Comparison of ENCODE assay signal across 38 cellular contexts in genomic region chr20:21698494-21699215, GRCh38. TPM values are rescaled to one million over a fixed set of nuclear protein-coding genes. Genes with fewer than 3 reads are reported as not detected.
"Had no signal": no experiment of that assay in that cellular context is flagged by ENCODE, and none has a peak within 500 bp of the region (broad histone marks: within the 10 kb centered on the region; RNA-seq: fewer than 3 reads in every experiment).

No MANE protein-coding gene starts in this region.

- H3K4me3 Mint-ChIP-seq: activated B cell treated with CpG ODN at 0.5 μM for 24 hours; activated CD8-positive, alpha-beta memory T cell treated with anti-CD3 and anti-CD28 coated beads, Interleukin-2, amount 10 ng/mL, durations not matched to agents 7 days and 5 days; activated CD8-positive, alpha-beta T cell treated with anti-CD3 and anti-CD28 coated beads, Interleukin-2, amount 10 ng/mL, durations not matched to agents 7 days and 5 days; activated naive CD4-positive, alpha-beta T cell treated with anti-CD3 and anti-CD28 coated beads for 36 hours; activated naive CD4-positive, alpha-beta T cell treated with anti-CD3 and anti-CD28 coated beads, Interleukin-2, amount 50 U/mL, for 24 hours; activated naive CD8-positive, alpha-beta T cell treated with anti-CD3 and anti-CD28 coated beads for 36 hours; activated naive CD8-positive, alpha-beta T cell treated with anti-CD3 and anti-CD28 coated beads, Interleukin-2, amount 50 U/mL, for 24 hours; activated T-helper 1 cell treated with anti-CD3 and anti-CD28 coated beads, Interleukin-12 subunit alpha, Interleukin-12 subunit beta, Interleukin-2, Interleukin-4 antibody, amounts not matched to agents 30 ng/mL and 10 ng/mL and 1 ng/mL, durations not matched to agents 14 hours and 24 hours and 36 hours; effector memory CD8-positive, alpha-beta T cell; T-helper 17 cell; T-helper 2 cell treated with Interferon-gamma antibody and Interleukin-4, amounts not matched to agents 5 μg/mL and 100 μg/mL, for 36 hours had no signal

- H3K27ac ChIP-seq: adrenal gland, body of pancreas, esophagus muscularis mucosa, foreskin keratinocyte, gastrocnemius medialis, WERI-Rb-1 had no signal

- H3K4me1 Mint-ChIP-seq: activated B cell treated with CpG ODN at 0.5 μM for 24 hours; activated CD8-positive, alpha-beta memory T cell treated with anti-CD3 and anti-CD28 coated beads, Interleukin-2, amount 10 ng/mL, durations not matched to agents 7 days and 5 days; activated naive CD4-positive, alpha-beta T cell treated with anti-CD3 and anti-CD28 coated beads, Interleukin-2, amount 50 U/mL, for 24 hours; activated naive CD8-positive, alpha-beta T cell treated with anti-CD3 and anti-CD28 coated beads, Interleukin-2, amount 50 U/mL, for 24 hours had no signal

- H3K36me3 ChIP-seq: adrenal gland, esophagus muscularis mucosa, gastrocnemius medialis, WERI-Rb-1 had no signal

- H3K9me3 Mint-ChIP-seq: activated B cell treated with CpG ODN at 0.5 μM for 24 hours; activated naive CD4-positive, alpha-beta T cell treated with anti-CD3 and anti-CD28 coated beads for 36 hours; activated naive CD4-positive, alpha-beta T cell treated with anti-CD3 and anti-CD28 coated beads, Interleukin-2, amount 50 U/mL, for 24 hours; activated naive CD8-positive, alpha-beta T cell treated with anti-CD3 and anti-CD28 coated beads, Interleukin-2, amount 50 U/mL, for 24 hours; activated T-helper 1 cell treated with anti-CD3 and anti-CD28 coated beads, Interleukin-12 subunit alpha, Interleukin-12 subunit beta, Interleukin-2, Interleukin-4 antibody, amounts not matched to agents 30 ng/mL and 10 ng/mL and 1 ng/mL, durations not matched to agents 14 hours and 24 hours and 36 hours; activated T-helper 2 cell treated with anti-CD3 and anti-CD28 coated beads, Interferon-gamma antibody, Interleukin-2, Interleukin-4, amounts not matched to agents 10 μg/mL and 5 μg/mL and 100 μg/mL, durations not matched to agents 14 hours and 24 hours and 36 hours; T-helper 2 cell treated with Interferon-gamma antibody and Interleukin-4, amounts not matched to agents 5 μg/mL and 100 μg/mL, for 36 hours had no signal

- FAIRE-seq: colon had no signal

- DNase-seq: activated B cell treated with CpG ODN at 0.5 μM for 24 hours; activated CD4-positive, alpha-beta T cell treated with anti-CD3 and anti-CD28 coated beads for 48 hours; activated CD4-positive, alpha-beta T cell treated with anti-CD3 and anti-CD28 coated beads, Interleukin-2, amount 50 U/mL, for 1 hour; activated CD4-positive, alpha-beta T cell treated with anti-CD3 and anti-CD28 coated beads, Interleukin-2, amount 50 U/mL, for 48 hours; activated CD8-positive, alpha-beta memory T cell treated with anti-CD3 and anti-CD28 coated beads, Interleukin-2, amount 10 ng/mL, durations not matched to agents 7 days and 5 days; activated CD8-positive, alpha-beta memory T cell treated with anti-CD3 and anti-CD28 coated beads, Interleukin-2, amount 50 U/mL, for 4 hours; activated CD8-positive, alpha-beta T cell treated with anti-CD3 and anti-CD28 coated beads, Interleukin-2, amount 10 ng/mL, durations not matched to agents 7 days and 5 days; activated effector memory CD4-positive, alpha-beta T cell treated with anti-CD3 and anti-CD28 coated beads, Interleukin-2, amount 50 U/mL, for 16 hours; activated naive CD4-positive, alpha-beta T cell treated with anti-CD3 and anti-CD28 coated beads for 36 hours; activated naive CD8-positive, alpha-beta T cell treated with anti-CD3 and anti-CD28 coated beads for 36 hours; activated naive CD8-positive, alpha-beta T cell treated with anti-CD3 and anti-CD28 coated beads, Interleukin-2, amount 50 U/mL, for 24 hours; activated T-cell treated with anti-CD3 and anti-CD28 coated beads, Interleukin-2, amount 50 U/mL, for 1 hour; activated T-cell treated with anti-CD3 and anti-CD28 coated beads, Interleukin-2, amount 50 U/mL, for 48 hours; adrenal gland; amygdala; aorta; body of pancreas; caudate nucleus; cortex of kidney; dermis blood vessel endothelial cell; effector CD4-positive, alpha-beta T cell; effector memory CD8-positive, alpha-beta T cell; erythroblast; foreskin keratinocyte; gastrocnemius medialis; glutamatergic neuron; T-helper 1 cell; T-helper 17 cell; T1000; WERI-Rb-1 had no signal

- H3K4me1 ChIP-seq: adrenal gland, foreskin keratinocyte, gastrocnemius medialis had no signal

- H3K36me3 Mint-ChIP-seq: activated CD8-positive, alpha-beta memory T cell treated with anti-CD3 and anti-CD28 coated beads, Interleukin-2, amount 10 ng/mL, durations not matched to agents 7 days and 5 days; activated naive CD4-positive, alpha-beta T cell treated with anti-CD3 and anti-CD28 coated beads, Interleukin-2, amount 50 U/mL, for 24 hours had no signal

- H3K9me3 ChIP-seq: adrenal gland, body of pancreas, esophagus muscularis mucosa, gastrocnemius medialis had no signal

- H3K4me3 ChIP-seq: adrenal gland, body of pancreas, esophagus muscularis mucosa, gastrocnemius medialis had no signal

- H3K27ac Mint-ChIP-seq: activated B cell treated with CpG ODN at 0.5 μM for 24 hours; activated CD8-positive, alpha-beta memory T cell treated with anti-CD3 and anti-CD28 coated beads, Interleukin-2, amount 10 ng/mL, durations not matched to agents 7 days and 5 days; activated CD8-positive, alpha-beta T cell treated with anti-CD3 and anti-CD28 coated beads, Interleukin-2, amount 10 ng/mL, durations not matched to agents 7 days and 5 days; activated naive CD4-positive, alpha-beta T cell treated with anti-CD3 and anti-CD28 coated beads for 36 hours; activated naive CD4-positive, alpha-beta T cell treated with anti-CD3 and anti-CD28 coated beads, Interleukin-2, amount 50 U/mL, for 24 hours; activated naive CD8-positive, alpha-beta T cell treated with anti-CD3 and anti-CD28 coated beads for 36 hours; activated naive CD8-positive, alpha-beta T cell treated with anti-CD3 and anti-CD28 coated beads, Interleukin-2, amount 50 U/mL, for 24 hours; activated T-helper 1 cell treated with anti-CD3 and anti-CD28 coated beads, Interleukin-12 subunit alpha, Interleukin-12 subunit beta, Interleukin-2, Interleukin-4 antibody, amounts not matched to agents 30 ng/mL and 10 ng/mL and 1 ng/mL, durations not matched to agents 14 hours and 24 hours and 36 hours; activated T-helper 2 cell treated with anti-CD3 and anti-CD28 coated beads, Interferon-gamma antibody, Interleukin-2, Interleukin-4, amounts not matched to agents 10 μg/mL and 5 μg/mL and 100 μg/mL, durations not matched to agents 14 hours and 24 hours and 36 hours; effector memory CD8-positive, alpha-beta T cell; T-helper 17 cell; T-helper 2 cell treated with Interferon-gamma antibody and Interleukin-4, amounts not matched to agents 5 μg/mL and 100 μg/mL, for 36 hours had no signal

RNA-seq across cellular contexts. Expression of gene PAX1, which starts 6.8 kb away (rescaled TPM):
- total RNA-seq: activated B cell treated with CpG ODN at 0.5 μM for 24 hours; activated CD8-positive, alpha-beta memory T cell treated with anti-CD3 and anti-CD28 coated beads for 36 hours; activated CD8-positive, alpha-beta memory T cell treated with anti-CD3 and anti-CD28 coated beads, Interleukin-2, amount 10 ng/mL, durations not matched to agents 7 days and 5 days; activated CD8-positive, alpha-beta T cell treated with anti-CD3 and anti-CD28 coated beads, Interleukin-2, amount 10 ng/mL, durations not matched to agents 7 days and 5 days; activated naive CD4-positive, alpha-beta T cell treated with anti-CD3 and anti-CD28 coated beads for 36 hours; activated naive CD8-positive, alpha-beta T cell treated with anti-CD3 and anti-CD28 coated beads for 36 hours; activated T-helper 1 cell treated with anti-CD3 and anti-CD28 coated beads, Interleukin-12 subunit alpha, Interleukin-12 subunit beta, Interleukin-2, Interleukin-4 antibody, amounts not matched to agents 30 ng/mL and 10 ng/mL and 1 ng/mL, durations not matched to agents 14 hours and 24 hours and 36 hours; activated T-helper 2 cell treated with anti-CD3 and anti-CD28 coated beads, Interferon-gamma antibody, Interleukin-2, Interleukin-4, amounts not matched to agents 10 μg/mL and 5 μg/mL and 100 μg/mL, durations not matched to agents 14 hours and 24 hours and 36 hours; adrenal gland; aorta; body of pancreas; chondrocyte; dermis blood vessel endothelial cell; esophagus muscularis mucosa; foreskin keratinocyte; T-helper 17 cell had no signal
- polyA plus RNA-seq: adrenal gland, aorta, foreskin keratinocyte had no signal
